Comparison of ENCODE assay signal across 8 cellular contexts in genomic region chr2:190781604-190782198, GRCh38.
DNase-seq lines count a peak whose midpoint lies in the region; ATAC-seq, FAIRE-seq and TF ChIP-seq lines count a peak whose summit lies in the region.

No MANE protein-coding gene starts in this region.

- WGBS in IMR-90 (ENCODE audit: extremely low coverage in 2 of 2, insufficient read length in 1 of 2), 2 experiments: no CpG with 5 or more reads among the region's 4 CpGs

- H3K27ac ChIP-seq in IMR-90 (ENCODE audit: insufficient read depth, low read length): no peak overlapping the region

- H2AK5ac ChIP-seq in IMR-90 (ENCODE audit: low read depth, low read length): no peak overlapping the region

- in situ Hi-C loops in IMR-90 (cut with MboI; ENCODE audit: low sequenced_read_pairs): loop anchor here (10.0 to 25.0 kb wide), 2 partner anchors 173 to 356 kb away; no protein-coding TSS in a partner anchor

- ATAC-seq in IMR-90 (ENCODE audit: low read depth): peak; percentile 83
- ATAC-seq in sciatic nerve: peak; percentile 76
- no peak for ATAC-seq in HG03342 (IDR thresholded peaks at IDR 0.05; ENCODE audit: unreplicated experiment)
- ATAC-seq in HG03097 (IDR thresholded peaks at IDR 0.05; ENCODE audit: low FRiP score, unreplicated experiment): no peak

- no peak overlapping the region for H4K5ac ChIP-seq in IMR-90 (ENCODE audit: low read depth, low read length)

- H3K9ac ChIP-seq in IMR-90 (ENCODE audit: low read depth, low read length): no peak overlapping the region

- no peaks in the 10 kb centered on the region for H4K20me1 ChIP-seq in IMR-90 (ENCODE audit: insufficient read depth, low read length)

- no TSS peak for BruUV-seq in IMR-90 (replicated peaks; lab: Mats Ljungman, UMichigan)

- H3K4me1 ChIP-seq in IMR-90 (ENCODE audit: control insufficient read depth, insufficient read depth, low read length): 0 out of 2 replicates have a peak, but pooled peaks cover 2% of the 10 kb centered on the region

- H3K4me3 Mint-ChIP-seq in glutamatergic neuron (ENCODE audit: unreplicated experiment): no peak overlapping the region

- no peak overlapping the region for H3K23ac ChIP-seq in IMR-90 (ENCODE audit: low read depth, low read length)

- H3K27ac Mint-ChIP-seq in glutamatergic neuron (ENCODE audit: unreplicated experiment): no peak overlapping the region

- no peak for TF ChIP-seq POLR2A in IMR-90 (IDR thresholded peaks at IDR 0.05; ENCODE audit: low read depth, low read length)

- intact Hi-C loops in IMR-90 (cut with micrococcal nuclease): loop anchor here (1.0 to 5.0 kb wide), 6 partner anchors 23 to 373 kb away; no protein-coding TSS in a partner anchor
- intact Hi-C loops in sciatic nerve (cut with DNase I): no loop called here

- no peak overlapping the region for H2AFZ ChIP-seq in IMR-90 (replicated peaks; ENCODE audit: low read length, poor library complexity)

- H2BK120ac ChIP-seq in IMR-90 (ENCODE audit: low read depth, low read length): no peak overlapping the region

- H3K4me2 ChIP-seq in IMR-90 (ENCODE audit: low read depth, low read length): no peak overlapping the region

- peaks cover 7% of the 10 kb centered on the region for H3K4me1 Mint-ChIP-seq in glutamatergic neuron (ENCODE audit: low read depth, unreplicated experiment)

- no peaks in the 10 kb centered on the region for H3K79me1 ChIP-seq in IMR-90 (ENCODE audit: low read depth in 1 of 2, low read length in 2 of 2)

- DNase-seq in DMS79 (lab: John Stamatoyannopoulos, UW) (peak; percentile 18), IMR-90 (peak; percentile 76), RCC 7860 (ENCODE audit: low spot score) (peak; percentile 60), glutamatergic neuron (peak; percentile 32), sciatic nerve (ENCODE audit: low spot score) (peak; percentile 67)
- DNase-seq in activated gamma-delta T cell treated with anti-CD3 and anti-CD28 coated beads, Interleukin-2, amount 50 U/mL, for 16 hours (ENCODE audit: low read depth): peak; percentile 17

- H4K91ac ChIP-seq in IMR-90 (ENCODE audit: insufficient read depth, low read depth, low read length): no peak overlapping the region

- H3K56ac ChIP-seq in IMR-90 (ENCODE audit: extremely low read depth, insufficient read depth, low read length): no peak overlapping the region

- peaks cover 4% of the 10 kb centered on the region for H3K36me3 Mint-ChIP-seq in glutamatergic neuron (ENCODE audit: unreplicated experiment)

- TF ChIP-seq RAD21 in IMR-90 (IDR thresholded peaks at IDR 0.05; ENCODE audit: low read length): peak; percentile 92

- dilution Hi-C loops in IMR-90 (cut with HindIII; ENCODE audit: low sequenced_read_pairs, unreplicated experiment): no loop called here

- peak; percentile 91 for FAIRE-seq in RCC 7860 (lab: Jason Lieb, UNC)

- H3K9me1 ChIP-seq in IMR-90 (ENCODE audit: insufficient read depth, low read length): no peaks in the 10 kb centered on the region

- peaks cover 4% of the 10 kb centered on the region for H3K9me3 Mint-ChIP-seq in glutamatergic neuron (ENCODE audit: unreplicated experiment)

- no peak overlapping the region for H4K8ac ChIP-seq in IMR-90 (ENCODE audit: low read depth in 2 of 2, low read length in 2 of 2)

- TF ChIP-seq CTCF in IMR-90 (conservative IDR thresholded peaks at IDR 0.05; ENCODE audit: low read depth, low read length) (peak; percentile 76), glutamatergic neuron (IDR thresholded peaks at IDR 0.05; ENCODE audit: partially characterized antibody, unreplicated experiment) (peak; percentile 73)

- H3K9me3 ChIP-seq in IMR-90 (ENCODE audit: control insufficient read depth, insufficient read depth, low read length): peaks cover 8% of the 10 kb centered on the region

- H2AK9ac ChIP-seq in IMR-90 (replicated peaks; ENCODE audit: low read depth, low read length, poor library complexity): no peak overlapping the region

- H2BK15ac ChIP-seq in IMR-90 (ENCODE audit: low read depth, low read length): no peak overlapping the region

- no peak overlapping the region for H3K14ac ChIP-seq in IMR-90 (replicated peaks; ENCODE audit: low read depth, low read length)

- H3K27me3 Mint-ChIP-seq in glutamatergic neuron (ENCODE audit: unreplicated experiment): no peaks in the 10 kb centered on the region

- H3K27me3 ChIP-seq in IMR-90 (ENCODE audit: control insufficient read depth, insufficient read depth, low read length): peaks cover 6% of the 10 kb centered on the region; the same call in 1 of the 2 replicates

- H3K4me3 ChIP-seq in IMR-90 (ENCODE audit: insufficient read depth, low read depth, low read length): no peak overlapping the region

- POLR2A ChIA-PET in IMR-90 (lab: Charles Lee; ENCODE audit: unreplicated experiment): no interaction called here

- H3K36me3 ChIP-seq in IMR-90 (ENCODE audit: control insufficient read depth, insufficient read depth, low read length): no peaks in the 10 kb centered on the region

- CTCF ChIA-PET in IMR-90 (lab: Yijun Ruan, JAX): interaction anchor here (1.1 kb wide), 1 partner anchor 9 kb away, joined by 3 read pairs; no protein-coding TSS in a partner anchor

- H3K18ac ChIP-seq in IMR-90 (ENCODE audit: low read depth, low read length): no peak overlapping the region

- no peak overlapping the region for H3K4ac ChIP-seq in IMR-90 (ENCODE audit: low read depth, low read length)

- no peak overlapping the region for H2BK20ac ChIP-seq in IMR-90 (ENCODE audit: low read depth, low read length)

- H2BK5ac ChIP-seq in IMR-90 (ENCODE audit: low read depth, low read length, poor library complexity, severe bottlenecking): no peak overlapping the region

TF ChIP-seq in IMR-90, 13 proteins besides CTCF, POLR2A, EP300 and RAD21:
- TF ChIP-seq CHD1 (IDR thresholded peaks at IDR 0.05; ENCODE audit: low read depth, low read length): no peak
- peak; percentile 86 for TF ChIP-seq SMC3 (IDR thresholded peaks at IDR 0.05; ENCODE audit: low read depth, low read length)
- TF ChIP-seq RCOR1 (IDR thresholded peaks at IDR 0.05; ENCODE audit: insufficient replicate concordance, low read length): no peak

Comparison
In these comparisons a context has a peak if more than half of its experiments do, and no peak if none do; other contexts are left out.
1. DNase-seq: peak in every context shown above with its lines; median percentile 76 in IMR-90; 67 in sciatic nerve; 60 in RCC 7860; 32 in glutamatergic neuron; 18 in DMS79; 17 in activated gamma-delta T cell treated with anti-CD3 and anti-CD28 coated beads, Interleukin-2, amount 50 U/mL, for 16 hours.
2. ATAC-seq: peak in IMR-90 (single experiment) and sciatic nerve (single experiment); none in HG03342 (single experiment) and HG03097 (single experiment).